Comparison of ENCODE assay signal across 1 cellular context in the genomic region with DNA sequence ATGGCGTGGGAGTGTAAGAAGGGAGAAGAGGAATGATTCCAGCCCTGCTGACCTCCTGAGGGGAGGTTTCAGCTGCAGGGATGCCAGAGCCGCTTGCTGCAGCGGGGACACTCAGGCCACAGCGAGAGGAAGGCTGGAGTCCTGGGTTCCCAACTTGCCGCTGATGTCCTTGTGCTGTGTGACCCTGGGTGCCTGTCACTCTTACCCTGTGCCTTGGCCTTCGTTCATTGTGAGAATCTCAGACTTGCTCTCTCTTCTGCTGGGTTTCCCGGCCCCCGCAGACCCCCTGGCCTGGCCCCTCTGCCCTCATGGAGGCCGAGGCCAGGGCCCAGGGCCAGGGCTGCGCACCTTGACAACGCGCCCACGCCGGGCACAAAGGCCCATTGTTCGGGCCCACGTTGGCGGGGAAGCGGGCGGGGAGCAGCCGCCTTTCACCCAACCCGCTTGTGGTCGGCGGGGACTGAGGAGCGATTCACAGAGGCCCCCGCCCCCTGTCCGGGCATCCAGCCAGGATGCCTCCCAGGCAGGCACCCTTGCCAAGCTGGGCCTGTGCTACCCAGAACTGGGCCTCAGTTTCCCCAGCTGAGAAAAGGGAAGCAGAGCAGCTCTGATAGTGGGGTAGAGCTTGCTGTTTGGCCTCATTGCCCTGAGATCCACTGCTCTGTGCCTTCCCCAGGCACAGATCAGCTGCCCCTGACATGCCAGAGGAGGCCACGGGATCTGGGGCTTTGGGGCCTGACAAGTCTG.
A peak's percentile ranks its signal among the peaks of the same experiment; 100 is the strongest.
TF ChIP-seq lines count a peak whose summit lies in the region.

No MANE protein-coding gene starts in this region.

TF ChIP-seq in HEK293, 187 proteins besides CTCF, POLR2A, EP300 and RAD21:
- TF ChIP-seq FEZF1 (tag by site-specific recombination; IDR thresholded peaks at IDR 0.05) (no peak), KLF1 (tag by site-specific recombination; IDR thresholded peaks at IDR 0.05) (peak; percentile 90), EGR2 (tag by site-specific recombination; IDR thresholded peaks at IDR 0.05; ENCODE audit: low read depth) (peak; percentile 93), ZBTB48 (tag by site-specific recombination; IDR thresholded peaks at IDR 0.05) (no peak), ZNF510 (tag by site-specific recombination; IDR thresholded peaks at IDR 0.05; ENCODE audit: insufficient replicate concordance) (no peak), ZFHX2 (tag by site-specific recombination; conservative IDR thresholded peaks at IDR 0.05) (peak; percentile 88), ZNF624 (tag by site-specific recombination; IDR thresholded peaks at IDR 0.05) (no peak), ZNF146 (tag by site-specific recombination; IDR thresholded peaks at IDR 0.05) (no peak), ZNF24 (tag by site-specific recombination; IDR thresholded peaks at IDR 0.05) (no peak)
- TF ChIP-seq, protein P1, sequence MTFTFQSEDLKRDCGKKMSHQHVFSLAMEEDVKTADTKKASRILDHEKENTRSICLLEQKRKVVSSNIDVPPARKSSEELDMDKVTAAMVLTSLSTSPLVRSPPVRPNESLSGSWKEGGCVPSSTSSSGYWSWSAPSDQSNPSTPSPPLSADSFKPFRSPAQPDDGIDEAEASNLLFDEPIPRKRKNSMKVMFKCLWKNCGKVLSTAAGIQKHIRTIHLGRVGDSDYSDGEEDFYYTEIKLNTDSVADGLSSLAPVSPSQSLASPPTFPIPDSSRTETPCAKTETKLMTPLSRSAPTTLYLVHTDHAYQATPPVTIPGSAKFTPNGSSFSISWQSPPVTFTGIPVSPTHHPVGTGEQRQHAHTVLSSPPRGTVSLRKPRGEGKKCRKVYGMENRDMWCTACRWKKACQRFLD (tag by site-specific recombination; IDR thresholded peaks at IDR 0.05) = no peak
- TF ChIP-seq, protein P2, sequence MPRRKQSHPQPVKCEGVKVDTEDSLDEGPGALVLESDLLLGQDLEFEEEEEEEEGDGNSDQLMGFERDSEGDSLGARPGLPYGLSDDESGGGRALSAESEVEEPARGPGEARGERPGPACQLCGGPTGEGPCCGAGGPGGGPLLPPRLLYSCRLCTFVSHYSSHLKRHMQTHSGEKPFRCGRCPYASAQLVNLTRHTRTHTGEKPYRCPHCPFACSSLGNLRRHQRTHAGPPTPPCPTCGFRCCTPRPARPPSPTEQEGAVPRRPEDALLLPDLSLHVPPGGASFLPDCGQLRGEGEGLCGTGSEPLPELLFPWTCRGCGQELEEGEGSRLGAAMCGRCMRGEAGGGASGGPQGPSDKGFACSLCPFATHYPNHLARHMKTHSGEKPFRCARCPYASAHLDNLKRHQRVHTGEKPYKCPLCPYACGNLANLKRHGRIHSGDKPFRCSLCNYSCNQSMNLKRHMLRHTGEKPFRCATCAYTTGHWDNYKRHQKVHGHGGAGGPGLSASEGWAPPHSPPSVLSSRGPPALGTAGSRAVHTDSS (tag by site-specific recombination; IDR thresholded peaks at IDR 0.05) = no peak
- TF ChIP-seq, protein P3, sequence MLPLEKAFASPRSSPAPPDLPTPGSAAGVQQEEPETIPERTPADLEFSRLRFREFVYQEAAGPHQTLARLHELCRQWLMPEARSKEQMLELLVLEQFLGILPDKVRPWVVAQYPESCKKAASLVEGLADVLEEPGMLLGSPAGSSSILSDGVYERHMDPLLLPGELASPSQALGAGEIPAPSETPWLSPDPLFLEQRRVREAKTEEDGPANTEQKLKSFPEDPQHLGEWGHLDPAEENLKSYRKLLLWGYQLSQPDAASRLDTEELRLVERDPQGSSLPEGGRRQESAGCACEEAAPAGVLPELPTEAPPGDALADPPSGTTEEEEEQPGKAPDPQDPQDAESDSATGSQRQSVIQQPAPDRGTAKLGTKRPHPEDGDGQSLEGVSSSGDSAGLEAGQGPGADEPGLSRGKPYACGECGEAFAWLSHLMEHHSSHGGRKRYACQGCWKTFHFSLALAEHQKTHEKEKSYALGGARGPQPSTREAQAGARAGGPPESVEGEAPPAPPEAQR (tag by site-specific recombination; IDR thresholded peaks at IDR 0.05) = no peak
- TF ChIP-seq, protein P4, sequence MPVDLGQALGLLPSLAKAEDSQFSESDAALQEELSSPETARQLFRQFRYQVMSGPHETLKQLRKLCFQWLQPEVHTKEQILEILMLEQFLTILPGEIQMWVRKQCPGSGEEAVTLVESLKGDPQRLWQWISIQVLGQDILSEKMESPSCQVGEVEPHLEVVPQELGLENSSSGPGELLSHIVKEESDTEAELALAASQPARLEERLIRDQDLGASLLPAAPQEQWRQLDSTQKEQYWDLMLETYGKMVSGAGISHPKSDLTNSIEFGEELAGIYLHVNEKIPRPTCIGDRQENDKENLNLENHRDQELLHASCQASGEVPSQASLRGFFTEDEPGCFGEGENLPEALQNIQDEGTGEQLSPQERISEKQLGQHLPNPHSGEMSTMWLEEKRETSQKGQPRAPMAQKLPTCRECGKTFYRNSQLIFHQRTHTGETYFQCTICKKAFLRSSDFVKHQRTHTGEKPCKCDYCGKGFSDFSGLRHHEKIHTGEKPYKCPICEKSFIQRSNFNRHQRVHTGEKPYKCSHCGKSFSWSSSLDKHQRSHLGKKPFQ (tag by site-specific recombination; IDR thresholded peaks at IDR 0.05) = no peak
